ENCODE assay signal across 17 cellular contexts in the genomic region with DNA sequence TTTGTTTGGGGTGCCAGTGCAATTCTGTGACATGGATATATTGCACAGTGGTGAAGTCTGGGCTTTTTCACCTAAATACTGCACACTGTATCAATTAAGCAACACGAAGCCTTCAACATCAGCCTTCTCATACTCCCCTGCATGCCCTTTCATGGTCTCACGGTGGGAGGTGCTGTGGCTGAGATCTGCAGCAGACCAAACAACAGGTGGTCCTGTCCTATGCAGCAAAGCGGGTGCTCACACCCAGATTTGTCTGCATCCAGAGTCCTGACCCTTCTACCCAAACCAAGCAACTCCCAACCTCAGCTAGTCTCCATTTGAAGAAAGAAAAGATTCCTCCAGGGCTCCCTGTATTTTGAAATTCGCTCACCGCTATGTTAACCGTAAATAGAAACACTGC.
"Had no signal": no experiment of that assay in that cellular context is flagged by ENCODE, and none has a peak within 500 bp of the region (broad histone marks: within the 10 kb centered on the region; RNA-seq: fewer than 3 reads in every experiment).

No MANE protein-coding gene starts in this region.

- ATAC-seq: stimulated activated naive CD8-positive, alpha-beta T cell treated with anti-CD3 and anti-CD28 coated beads, Interleukin-15, Interleukin-2, amounts not matched to agents 100 U/mL and 50 U/mL, for 24 hours had no signal

- H3K4me3 Mint-ChIP-seq: activated T-helper 1 cell treated with anti-CD3 and anti-CD28 coated beads, Interleukin-12 subunit alpha, Interleukin-12 subunit beta, Interleukin-2, Interleukin-4 antibody, amounts not matched to agents 30 ng/mL and 10 ng/mL and 1 ng/mL, durations not matched to agents 14 hours and 24 hours and 36 hours; nephron; T-helper 1 cell treated with Interleukin-12 subunit alpha and Interleukin-12 subunit beta and Interleukin-4 antibody, amounts not matched to agents 30 μg/mL and 1 μg/mL, for 36 hours had no signal

- H3K4me2 ChIP-seq: hepatocyte had no signal

- H3K9me3 ChIP-seq: testis, upper lobe of left lung had no signal

- H3K27me3 Mint-ChIP-seq: progenitor cell of endocrine pancreas had no signal

- H3K27ac ChIP-seq: epithelial cell of prostate, hepatocyte, upper lobe of left lung, VCaP had no signal

- H2AFZ ChIP-seq: hepatocyte had no signal

- H3K27me3 ChIP-seq: hepatocyte, testis, upper lobe of left lung had no signal

- H3K9me3 Mint-ChIP-seq: activated T-helper 1 cell treated with anti-CD3 and anti-CD28 coated beads, Interleukin-12 subunit alpha, Interleukin-12 subunit beta, Interleukin-2, Interleukin-4 antibody, amounts not matched to agents 30 ng/mL and 10 ng/mL and 1 ng/mL, durations not matched to agents 14 hours and 24 hours and 36 hours; nephron; T-helper 1 cell treated with Interleukin-12 subunit alpha and Interleukin-12 subunit beta and Interleukin-4 antibody, amounts not matched to agents 30 μg/mL and 1 μg/mL, for 36 hours had no signal

- H3K4me3 ChIP-seq: hepatocyte, lung, testis, upper lobe of left lung had no signal

- H3K27ac Mint-ChIP-seq: activated T-helper 1 cell treated with anti-CD3 and anti-CD28 coated beads, Interleukin-12 subunit alpha, Interleukin-12 subunit beta, Interleukin-2, Interleukin-4 antibody, amounts not matched to agents 30 ng/mL and 10 ng/mL and 1 ng/mL, durations not matched to agents 14 hours and 24 hours and 36 hours; progenitor cell of endocrine pancreas; T-helper 1 cell treated with Interleukin-12 subunit alpha and Interleukin-12 subunit beta and Interleukin-4 antibody, amounts not matched to agents 30 μg/mL and 1 μg/mL, for 36 hours had no signal

- DNase-seq: activated CD4-positive, CD25-positive, alpha-beta regulatory T cell treated with anti-CD3 and anti-CD28 coated beads, Interleukin-2, amount 50 U/mL, for 72 hours; activated gamma-delta T cell treated with Interleukin-2 at 50 U/mL for 16 hours; dermis blood vessel endothelial cell; foreskin fibroblast; stimulated activated CD4-positive, alpha-beta T cell treated with anti-CD3 and anti-CD28 coated beads, Interleukin-12 subunit alpha, Interleukin-12 subunit beta, amount 100 ng/mL, for 4 hours; stimulated activated CD4-positive, alpha-beta T cell treated with anti-CD3 and anti-CD28 coated beads, Interleukin-2, amount 100 ng/mL, for 24 hours; stimulated activated naive CD8-positive, alpha-beta T cell treated with anti-CD3 and anti-CD28 coated beads, Interleukin-15, Interleukin-2, amounts not matched to agents 100 U/mL and 50 U/mL, for 24 hours; testis; upper lobe of left lung had no signal
